Comparison of ENCODE assay signal across 8 cellular contexts in the genomic region with DNA sequence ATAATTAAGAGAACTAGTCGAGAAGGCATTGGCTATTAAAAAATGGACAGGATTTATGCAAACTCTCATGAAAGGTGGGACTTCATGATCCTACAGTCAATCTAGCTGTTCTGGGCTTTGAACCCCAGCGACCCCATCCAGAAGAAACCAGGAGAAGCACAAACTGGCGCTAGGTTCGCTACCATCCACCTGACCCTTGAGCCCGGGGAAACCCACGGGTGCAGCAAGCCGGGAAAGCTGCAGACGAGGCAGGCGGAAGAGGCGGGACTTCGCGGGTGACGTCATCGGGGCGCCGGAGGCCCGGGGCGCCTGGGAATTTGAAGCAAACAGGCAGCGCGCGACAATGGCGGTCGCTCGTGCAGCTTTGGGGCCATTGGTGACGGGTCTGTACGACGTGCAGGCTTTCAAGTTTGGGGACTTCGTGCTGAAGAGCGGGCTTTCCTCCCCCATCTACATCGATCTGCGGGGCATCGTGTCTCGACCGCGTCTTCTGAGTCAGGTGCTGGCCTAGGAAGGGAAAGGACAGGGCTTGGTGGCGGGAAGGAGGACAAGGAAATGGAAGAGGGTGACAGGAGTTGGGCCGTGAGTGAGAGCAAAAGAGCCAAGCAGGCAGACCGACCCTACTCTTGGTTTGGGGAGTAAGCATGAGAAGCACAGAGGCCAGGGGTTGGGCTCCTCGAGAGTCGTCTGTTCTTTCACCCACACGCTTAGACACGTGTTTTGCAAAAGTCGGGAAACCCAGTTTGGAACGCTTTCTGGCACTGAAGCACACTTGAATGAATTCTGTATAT. TPM values are rescaled to one million over a fixed set of nuclear protein-coding genes. Genes with fewer than 3 reads are reported as not detected.
DNase-seq lines count a peak whose midpoint lies in the region; ATAC-seq and TF ChIP-seq lines count a peak whose summit lies in the region.

A gene (plus strand): TSS at position 324 of the 791 bp plus-strand sequence. CDS start 20 bp downstream, at position 344.

- H3K9ac ChIP-seq in Loucy (ENCODE audit: low read depth, low read length, poor library complexity, severe bottlenecking) (peak within 1 kb of the TSS; percentile 95), neural cell (ENCODE audit: low read length) (peak within 1 kb of the TSS; percentile 86)

- no peaks in the 10 kb centered on the region for H3F3A ChIP-seq in Loucy (ENCODE audit: low read depth)
- no peaks in the 10 kb centered on the region for H3F3A ChIP-seq in neural cell (ENCODE audit: insufficient read depth, low read length, poor library complexity, severe bottlenecking)

- peaks cover 40% of the 10 kb centered on the region for H3K4me1 ChIP-seq in Loucy (ENCODE audit: insufficient read depth, low read length, poor library complexity, severe bottlenecking)
- H3K4me1 ChIP-seq in RWPE2 (ENCODE audit: insufficient read depth, poor library complexity, severe bottlenecking), result peaks cover 19% of the 10 kb centered on the region
- H3K4me1 ChIP-seq in stomach, result peaks cover 18 to 43% (median 36%) of the 10 kb centered on the region in 4 donors

- peak within 1 kb of the TSS; percentile 97 for H2AFZ ChIP-seq in Loucy (ENCODE audit: low read length)
- H2AFZ ChIP-seq in neural cell (ENCODE audit: low read depth, low read length), result peak within 1 kb of the TSS; percentile 77

- H3K36me3 ChIP-seq in Loucy (ENCODE audit: insufficient read depth, low read length) (peaks cover 2% of the 10 kb centered on the region; the same call in 1 of the 2 replicates), RWPE2 (ENCODE audit: low read depth) (peaks cover 34% of the 10 kb centered on the region), neural cell (ENCODE audit: insufficient read depth, low read length) (no peaks in the 10 kb centered on the region), stomach (peaks cover 1 to 12% (median 7%) of the 10 kb centered on the region in 4 donors)

- H3K27ac ChIP-seq in RWPE2 (ENCODE audit: poor library complexity, severe bottlenecking) (peak within 1 kb of the TSS; percentile 13), neural cell (ENCODE audit: low read length) (peak within 1 kb of the TSS; percentile 74), stomach (peak within 1 kb of the TSS; percentile 47 to 87 (median 77))

- no peak for TF ChIP-seq RAD21 in neural cell (conservative IDR thresholded peaks at IDR 0.05)

- H3K4me3 ChIP-seq in Loucy (ENCODE audit: low read length, poor library complexity, severe bottlenecking) (peak within 1 kb of the TSS; percentile 95), RWPE2 (ENCODE audit: severe bottlenecking) (peak within 1 kb of the TSS; percentile 65), fibroblast of villous mesenchyme (ENCODE audit: low read depth, low read length) (peak within 1 kb of the TSS; percentile 100), neural cell (ENCODE audit: low read length) (peak within 1 kb of the TSS; percentile 92), stomach (peak within 1 kb of the TSS; percentile 62 to 88 (median 82))

- 0 to 1% (median 0%) methylated on average over 34 to 44 of the region's 44 CpGs for WGBS in stomach, 5 donors

- H3K9me2 ChIP-seq in Loucy (replicated peaks; ENCODE audit: low read depth, low read length) (no peaks in the 10 kb centered on the region), neural cell (ENCODE audit: insufficient read depth, low read length) (no peaks in the 10 kb centered on the region)

- TF ChIP-seq EP300 in neural cell (conservative IDR thresholded peaks at IDR 0.05; ENCODE audit: poor library complexity, severe bottlenecking) (peak; percentile 59), stomach (IDR thresholded peaks at IDR 0.05) (no peak)

- H3K79me2 ChIP-seq in Loucy (ENCODE audit: insufficient read depth, low read length), result peaks cover 48% of the 10 kb centered on the region
- peaks cover 33% of the 10 kb centered on the region for H3K79me2 ChIP-seq in neural cell (replicated peaks; ENCODE audit: insufficient read depth, low read length)

- peaks cover 44% of the 10 kb centered on the region for H3K27me3 ChIP-seq in Loucy (ENCODE audit: insufficient read depth, low read length, poor library complexity, severe bottlenecking)
- no peaks in the 10 kb centered on the region for H3K27me3 ChIP-seq in RWPE2 (ENCODE audit: insufficient read depth, poor library complexity, severe bottlenecking)
- H3K27me3 ChIP-seq in neural cell (ENCODE audit: insufficient read depth, low read depth, low read length), result no peaks in the 10 kb centered on the region
- peaks cover 0 to 22% (median 0%) of the 10 kb centered on the region in 3 donors for H3K27me3 ChIP-seq in stomach

- intact Hi-C loops in stomach (cut with DNase I; ENCODE audit: low total_unique reads), result no loop called here

- no peak for TF ChIP-seq CTCF in Loucy (conservative IDR thresholded peaks at IDR 0.05; ENCODE audit: low read length)
- no peak for TF ChIP-seq CTCF in RWPE2 (IDR thresholded peaks at IDR 0.05; ENCODE audit: poor library complexity, severe bottlenecking)
- no peak for TF ChIP-seq CTCF in fibroblast of villous mesenchyme (IDR thresholded peaks at IDR 0.05; ENCODE audit: insufficient read depth, low read depth, low read length)
- no peak for TF ChIP-seq CTCF in neural cell (IDR thresholded peaks at IDR 0.05; ENCODE audit: poor library complexity, severe bottlenecking)
- TF ChIP-seq CTCF in stomach (IDR thresholded peaks at IDR 0.05), result peak in 1 of 7 experiments; percentile 10

- ATAC-seq in RWPE2 (ENCODE audit: low read depth), result peak; percentile 86

- peak in 1 of 4 donors; percentile 38 for TF ChIP-seq POLR2A in stomach (IDR thresholded peaks at IDR 0.05)

- H3K9me3 ChIP-seq in Loucy (ENCODE audit: insufficient read depth, low read depth, low read length) (no peaks in the 10 kb centered on the region), RWPE2 (ENCODE audit: severe bottlenecking) (no peaks in the 10 kb centered on the region), neural cell (ENCODE audit: low read length) (no peaks in the 10 kb centered on the region), stomach (no peaks in the 10 kb centered on the region)

- H3K4me2 ChIP-seq in Loucy (ENCODE audit: low read depth, low read length, poor library complexity, severe bottlenecking) (peak within 1 kb of the TSS; percentile 99), neural cell (ENCODE audit: low read length) (peak within 1 kb of the TSS; percentile 91)

- H4K20me1 ChIP-seq in Loucy (ENCODE audit: insufficient read depth, low read length, poor library complexity, severe bottlenecking), result peaks cover 33% of the 10 kb centered on the region
- H4K20me1 ChIP-seq in neural cell (ENCODE audit: insufficient read depth), result no peaks in the 10 kb centered on the region

- DNase-seq in EL (peak; percentile 82), H4 (ENCODE audit: low spot score) (peak; percentile 81), RWPE2 (ENCODE audit: low spot score) (peak; percentile 77), fibroblast of villous mesenchyme (ENCODE audit: low read depth) (peak; percentile 80), stomach (peak; percentile 93)
- DNase-seq in activated effector memory CD4-positive, alpha-beta T cell treated with Interleukin-2 at 50 U/mL for 16 hours, result peak; percentile 85

TF ChIP-seq in neural cell, 6 proteins besides CTCF, POLR2A, EP300 and RAD21:
- TF ChIP-seq EZH2 (IDR thresholded peaks at IDR 0.05; ENCODE audit: borderline replicate concordance, insufficient read depth, low read length, poor library complexity, severe bottlenecking) (no peak), SMC3 (conservative IDR thresholded peaks at IDR 0.05; ENCODE audit: poor library complexity) (peak; percentile 42), POLR2AphosphoS5 (IDR thresholded peaks at IDR 0.05) (peak; percentile 94), MXI1 (conservative IDR thresholded peaks at IDR 0.05; ENCODE audit: poor library complexity, severe bottlenecking) (peak; percentile 96), TAF1 (IDR thresholded peaks at IDR 0.05; ENCODE audit: low read depth) (peak; percentile 72)
- TF ChIP-seq, protein P1, sequence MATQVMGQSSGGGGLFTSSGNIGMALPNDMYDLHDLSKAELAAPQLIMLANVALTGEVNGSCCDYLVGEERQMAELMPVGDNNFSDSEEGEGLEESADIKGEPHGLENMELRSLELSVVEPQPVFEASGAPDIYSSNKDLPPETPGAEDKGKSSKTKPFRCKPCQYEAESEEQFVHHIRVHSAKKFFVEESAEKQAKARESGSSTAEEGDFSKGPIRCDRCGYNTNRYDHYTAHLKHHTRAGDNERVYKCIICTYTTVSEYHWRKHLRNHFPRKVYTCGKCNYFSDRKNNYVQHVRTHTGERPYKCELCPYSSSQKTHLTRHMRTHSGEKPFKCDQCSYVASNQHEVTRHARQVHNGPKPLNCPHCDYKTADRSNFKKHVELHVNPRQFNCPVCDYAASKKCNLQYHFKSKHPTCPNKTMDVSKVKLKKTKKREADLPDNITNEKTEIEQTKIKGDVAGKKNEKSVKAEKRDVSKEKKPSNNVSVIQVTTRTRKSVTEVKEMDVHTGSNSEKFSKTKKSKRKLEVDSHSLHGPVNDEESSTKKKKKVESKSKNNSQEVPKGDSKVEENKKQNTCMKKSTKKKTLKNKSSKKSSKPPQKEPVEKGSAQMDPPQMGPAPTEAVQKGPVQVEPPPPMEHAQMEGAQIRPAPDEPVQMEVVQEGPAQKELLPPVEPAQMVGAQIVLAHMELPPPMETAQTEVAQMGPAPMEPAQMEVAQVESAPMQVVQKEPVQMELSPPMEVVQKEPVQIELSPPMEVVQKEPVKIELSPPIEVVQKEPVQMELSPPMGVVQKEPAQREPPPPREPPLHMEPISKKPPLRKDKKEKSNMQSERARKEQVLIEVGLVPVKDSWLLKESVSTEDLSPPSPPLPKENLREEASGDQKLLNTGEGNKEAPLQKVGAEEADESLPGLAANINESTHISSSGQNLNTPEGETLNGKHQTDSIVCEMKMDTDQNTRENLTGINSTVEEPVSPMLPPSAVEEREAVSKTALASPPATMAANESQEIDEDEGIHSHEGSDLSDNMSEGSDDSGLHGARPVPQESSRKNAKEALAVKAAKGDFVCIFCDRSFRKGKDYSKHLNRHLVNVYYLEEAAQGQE (IDR thresholded peaks at IDR 0.05; ENCODE audit: borderline replicate concordance), result peak; percentile 83

RNA-seq across cellular contexts. Expression of the gene that starts here (rescaled TPM):
- total RNA-seq in H4 (2014; rRNA removed; shearing (Covaris generic)), result 44.7 and 51.0 TPM in 2 replicates
- total RNA-seq in fibroblast of villous mesenchyme (17.4 and 31.1 TPM in 2 replicates), stomach (10 to 100 TPM in 3 of 5 donors, 1 to 10 TPM in 2; 1.8 to 48.3 (median 28.8) TPM)
- polyA plus RNA-seq in neural cell (22.5 and 30.0 TPM in 2 replicates), stomach (10 to 100 TPM; 12.6 to 24.7 (median 16.4) TPM)
- 45.3 and 50.9 TPM in 2 replicates for polyA minus RNA-seq in neural cell

Comparison
In these comparisons a context has a peak if more than half of its experiments do, and no peak if none do; other contexts are left out.
1. Peak in every context shown above with its lines: DNase-seq, ATAC-seq, H3K4me3 ChIP-seq and H3K27ac ChIP-seq.
2. H3K27ac ChIP-seq: peak in every context shown above with its lines; median percentile 77 in stomach; 74 in neural cell; 13 in RWPE2.